Comparison of ENCODE assay signal across 21 cellular contexts in the genomic region with DNA sequence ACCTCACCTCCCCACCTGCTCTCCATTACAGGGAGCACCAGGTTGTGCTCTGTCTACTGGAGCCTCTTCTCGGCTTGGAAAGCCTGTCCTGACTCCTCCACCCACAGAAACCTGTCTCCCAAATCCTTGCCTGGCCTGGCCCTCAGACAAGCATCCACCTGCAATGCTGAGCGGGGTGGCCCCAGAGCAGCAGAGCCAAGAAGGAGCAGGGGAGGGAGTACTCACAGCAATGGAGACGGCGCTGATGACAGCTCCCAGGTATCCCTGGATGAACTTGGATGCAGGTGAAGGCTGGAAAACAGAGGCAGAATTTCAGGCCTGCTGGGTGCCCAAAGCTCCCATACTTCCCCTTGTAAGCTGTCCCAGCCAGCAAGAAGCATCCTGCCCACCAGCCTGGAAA.
"Had no signal": no experiment of that assay in that cellular context is flagged by ENCODE, and none has a peak within 500 bp of the region (broad histone marks: within the 10 kb centered on the region; RNA-seq: fewer than 3 reads in every experiment).

No MANE protein-coding gene starts in this region.

- H3K4me3 ChIP-seq: K562, Peyer's patch had no signal

- H3K9me3 Mint-ChIP-seq: activated CD4-positive, alpha-beta memory T cell treated with anti-CD3 and anti-CD28 coated beads, Interleukin-2, amount 10 ng/mL, durations not matched to agents 7 days and 5 days; activated CD4-positive, alpha-beta T cell treated with anti-CD3 and anti-CD28 coated beads, Interleukin-2, amount 10 ng/mL, durations not matched to agents 7 days and 5 days; activated T-cell treated with anti-CD3 and anti-CD28 coated beads, Interleukin-2, amount 50 U/mL, for 72 hours; brain; central memory CD8-positive, alpha-beta T cell had no signal

- H3K4me3 Mint-ChIP-seq: activated CD4-positive, alpha-beta memory T cell treated with anti-CD3 and anti-CD28 coated beads, Interleukin-2, amount 10 ng/mL, durations not matched to agents 7 days and 5 days; activated CD4-positive, alpha-beta T cell treated with anti-CD3 and anti-CD28 coated beads, Interleukin-2, amount 10 ng/mL, durations not matched to agents 7 days and 5 days; activated naive CD8-positive, alpha-beta T cell; activated T-cell treated with anti-CD3 and anti-CD28 coated beads, Interleukin-2, amount 50 U/mL, for 72 hours; brain; central memory CD8-positive, alpha-beta T cell; T-helper 17 cell had no signal

- H3K27ac Mint-ChIP-seq: activated CD4-positive, alpha-beta memory T cell treated with anti-CD3 and anti-CD28 coated beads, Interleukin-2, amount 10 ng/mL, durations not matched to agents 7 days and 5 days; activated CD4-positive, alpha-beta T cell treated with anti-CD3 and anti-CD28 coated beads, Interleukin-2, amount 10 ng/mL, durations not matched to agents 7 days and 5 days; activated naive CD8-positive, alpha-beta T cell; activated T-cell treated with anti-CD3 and anti-CD28 coated beads, Interleukin-2, amount 50 U/mL, for 72 hours; brain; T-helper 17 cell had no signal

- H3K36me3 Mint-ChIP-seq: brain had no signal

- H3K4me1 Mint-ChIP-seq: activated CD4-positive, alpha-beta memory T cell treated with anti-CD3 and anti-CD28 coated beads, Interleukin-2, amount 10 ng/mL, durations not matched to agents 7 days and 5 days; activated CD4-positive, alpha-beta T cell treated with anti-CD3 and anti-CD28 coated beads, Interleukin-2, amount 10 ng/mL, durations not matched to agents 7 days and 5 days; central memory CD8-positive, alpha-beta T cell; T-helper 17 cell had no signal

- H3K4me1 ChIP-seq: Peyer's patch had no signal

- H3K27me3 ChIP-seq: Peyer's patch had no signal

- H3K27ac ChIP-seq: Peyer's patch, RWPE1 had no signal

- ATAC-seq: activated T-cell treated with anti-CD3 and anti-CD28 coated beads, Interleukin-2, amount 50 U/mL, for 72 hours; K562; T-helper 17 cell had no signal

- H3K27me3 Mint-ChIP-seq: activated CD4-positive, alpha-beta memory T cell treated with anti-CD3 and anti-CD28 coated beads, Interleukin-2, amount 10 ng/mL, durations not matched to agents 7 days and 5 days; activated CD4-positive, alpha-beta T cell treated with anti-CD3 and anti-CD28 coated beads, Interleukin-2, amount 10 ng/mL, durations not matched to agents 7 days and 5 days; activated naive CD8-positive, alpha-beta T cell; central memory CD8-positive, alpha-beta T cell; T-helper 17 cell had no signal

- DNase-seq: activated CD4-positive, alpha-beta memory T cell treated with anti-CD3 and anti-CD28 coated beads, Interleukin-2, amount 10 ng/mL, durations not matched to agents 7 days and 5 days; activated CD4-positive, alpha-beta T cell treated with anti-CD3 and anti-CD28 coated beads, Interleukin-2, amount 10 ng/mL, durations not matched to agents 7 days and 5 days; activated CD4-positive, CD25-positive, alpha-beta regulatory T cell; activated naive CD4-positive, alpha-beta T cell treated with Interleukin-2 at 50 U/mL for 16 hours; activated T-cell treated with anti-CD3 and anti-CD28 coated beads, Interleukin-2, amount 50 U/mL, for 72 hours; amygdala; Karpas-422; NCI-H1105 treated with DMSO at 0.1 percent for 48 hours; NCI-H1436 treated with DMSO at 0.1 percent for 48 hours; NCI-H187; NCI-H2081; NCI-H510A treated with DMSO at 0.1 percent for 48 hours; SHP77; T-helper 17 cell; T-helper 9 cell had no signal

- H3K9me3 ChIP-seq: Peyer's patch had no signal
